Comparison of ENCODE assay signal across 13 cellular contexts in the genomic region with DNA sequence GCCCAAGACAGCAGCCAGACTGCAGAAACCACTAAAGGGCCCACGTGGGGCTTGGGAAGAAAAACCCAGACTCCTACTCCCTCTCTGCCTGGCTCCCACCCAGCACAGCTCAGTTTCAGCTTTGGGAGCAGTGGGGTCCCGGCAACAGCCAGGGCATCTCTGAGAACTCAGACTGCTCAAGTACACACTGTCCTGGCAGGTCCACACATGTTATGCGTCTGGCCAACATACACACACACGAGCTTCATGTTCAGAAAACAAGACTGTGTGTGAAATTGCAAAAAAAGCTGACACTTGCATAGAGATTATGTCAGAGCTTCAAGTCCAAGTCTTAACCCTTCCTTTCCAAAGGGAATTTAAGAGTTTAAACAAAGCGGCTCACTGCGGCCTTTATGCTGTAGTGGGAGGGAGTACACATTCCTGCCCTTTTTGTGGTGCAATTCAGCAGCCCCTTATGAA.
DNase-seq lines count a peak whose midpoint lies in the region; ATAC-seq and TF ChIP-seq lines count a peak whose summit lies in the region.
"Had no signal": no experiment of that assay in that cellular context is flagged by ENCODE, and none has a peak within 500 bp of the region (broad histone marks: within the 10 kb centered on the region; RNA-seq: fewer than 3 reads in every experiment).

No MANE protein-coding gene starts in this region.

- no peaks in the 10 kb centered on the region for H3K36me3 ChIP-seq in thymus (ENCODE audit: control insufficient read depth, insufficient read depth)

- WGBS in thymus = 82% methylated on average over 6 of the region's 6 CpGs

- H3K9me3 Mint-ChIP-seq in activated naive CD4-positive, alpha-beta T cell treated with anti-CD3 and anti-CD28 coated beads, Interleukin-2, amount 50 U/mL, for 72 hours = no peaks in the 10 kb centered on the region

- TF ChIP-seq CTCF in astrocyte of the cerebellum (IDR thresholded peaks at IDR 0.05; ENCODE audit: low read depth, low read length, missing control alignments) = no peak
- TF ChIP-seq CTCF in fibroblast of pulmonary artery (IDR thresholded peaks at IDR 0.05; ENCODE audit: low read length, missing control alignments) = no peak
- no peak for TF ChIP-seq CTCF in GM10266 (IDR thresholded peaks at IDR 0.05; ENCODE audit: control insufficient read depth, insufficient read depth, low read depth, missing control alignments)

- H3K4me3 ChIP-seq in astrocyte of the cerebellum (ENCODE audit: low read depth, low read length) (no peak overlapping the region), fibroblast of pulmonary artery (replicated peaks; ENCODE audit: low read depth, low read length) (no peak overlapping the region), thymus (ENCODE audit: low read length) (no peak overlapping the region)
- H3K4me3 ChIP-seq: PC-9 had no signal

- H3K36me3 Mint-ChIP-seq in activated naive CD4-positive, alpha-beta T cell treated with anti-CD3 and anti-CD28 coated beads, Interleukin-2, amount 50 U/mL, for 72 hours = no peaks in the 10 kb centered on the region

- peaks cover 36% of the 10 kb centered on the region for H3K4me1 ChIP-seq in thymus (ENCODE audit: control insufficient read depth, insufficient read depth, low read length)

- ATAC-seq in HG03045 (IDR thresholded peaks at IDR 0.05; ENCODE audit: unreplicated experiment) = no peak
- ATAC-seq in activated naive CD4-positive, alpha-beta T cell treated with anti-CD3 and anti-CD28 coated beads, Interleukin-2, amount 50 U/mL, for 72 hours = no peak

- in situ Hi-C loops in astrocyte of the cerebellum (cut with HindIII; ENCODE audit: low sequenced_read_pairs) = no loop called here

- DNase-seq in astrocyte of the cerebellum (ENCODE audit: low read depth) = peak; percentile 56
- DNase-seq in fibroblast of pulmonary artery (ENCODE audit: low read depth) = peak; percentile 55
- DNase-seq in mucosa of gallbladder (ENCODE audit: low spot score) = peak; percentile 74
- no peak for DNase-seq in NCI-H748 (lab: John Stamatoyannopoulos, UW; ENCODE audit: unreplicated experiment)
- DNase-seq in activated naive CD4-positive, alpha-beta T cell treated with anti-CD3 and anti-CD28 coated beads, Interleukin-2, amount 50 U/mL, for 72 hours (ENCODE audit: low spot score in 2 of 2) = no peak
- DNase-seq in GM10266 (ENCODE audit: extremely low spot score) = no peak
- DNase-seq: activated effector memory CD4-positive, alpha-beta T cell treated with Interleukin-2 at 50 U/mL for 16 hours; Calu3; NCI-H1417 treated with DMSO at 0.1 percent for 48 hours; PC-9 had no signal

- no peak overlapping the region for H3K27ac Mint-ChIP-seq in activated naive CD4-positive, alpha-beta T cell treated with anti-CD3 and anti-CD28 coated beads, Interleukin-2, amount 50 U/mL, for 72 hours

- no peaks in the 10 kb centered on the region for H3K9me3 ChIP-seq in thymus (ENCODE audit: control insufficient read depth)

- no peaks in the 10 kb centered on the region for H3K27me3 ChIP-seq in thymus (ENCODE audit: control insufficient read depth, insufficient read depth)

- H3K27ac ChIP-seq in thymus (ENCODE audit: low read depth) = peak overlapping the region; percentile 26
- H3K27ac ChIP-seq: HL-60, PC-9 had no signal

Comparison
In these comparisons a context has a peak if more than half of its experiments do, and no peak if none do; other contexts are left out.
1. DNase-seq: peak in astrocyte of the cerebellum (single experiment), fibroblast of pulmonary artery (single experiment) and mucosa of gallbladder (single experiment); none in NCI-H748 (single experiment), activated naive CD4-positive, alpha-beta T cell treated with anti-CD3 and anti-CD28 coated beads, Interleukin-2, amount 50 U/mL, for 72 hours (0 of 2) and GM10266 (single experiment).